In the genomic region with DNA sequence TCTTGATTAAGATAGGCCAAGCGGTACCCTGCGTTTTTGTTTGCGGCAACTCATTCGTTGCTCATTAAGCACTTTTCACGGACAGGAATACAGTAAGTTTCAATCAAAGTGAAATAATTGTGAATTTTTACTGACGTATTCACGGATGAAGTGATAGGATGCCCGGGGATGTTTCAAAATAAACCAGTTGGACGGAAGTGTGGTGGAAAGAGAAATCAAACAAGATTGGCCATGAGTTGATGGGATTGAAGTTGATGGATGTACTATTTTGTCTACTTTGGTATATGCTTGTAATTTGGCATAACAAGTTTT, we compare ENCODE assay signal across 8 cellular contexts. TPM values are rescaled to one million over a fixed set of nuclear protein-coding genes. Genes with fewer than 3 reads are reported as not detected.
DNase-seq lines count a peak whose midpoint lies in the region; ATAC-seq and TF ChIP-seq lines count a peak whose summit lies in the region.

No MANE protein-coding gene starts in this region.

- H4K8ac ChIP-seq in mesenchymal stem cell (ENCODE audit: low read length) = peak overlapping the region; percentile 8

- H3K4me1 ChIP-seq in left ventricle myocardium inferior (peaks cover 19% of the 10 kb centered on the region), mesenchymal stem cell (ENCODE audit: control insufficient read depth, insufficient read depth, low read depth, low read length) (peaks cover 24% of the 10 kb centered on the region), vagina (peaks cover 17% of the 10 kb centered on the region)

- 10% methylated on average over 9 of the region's 9 CpGs for WGBS in mesenchymal stem cell

- H3K9me3 ChIP-seq in left ventricle myocardium inferior (replicated peaks) (no peaks in the 10 kb centered on the region), mesenchymal stem cell (ENCODE audit: control insufficient read depth, low read length) (no peaks in the 10 kb centered on the region), vagina (no peaks in the 10 kb centered on the region)

- no peak overlapping the region for H3K14ac ChIP-seq in mesenchymal stem cell (ENCODE audit: low read length in 2 of 2)

- no peak overlapping the region for H2AFZ ChIP-seq in mesenchymal stem cell (ENCODE audit: low read depth, low read length)

- TF ChIP-seq CTCF in left ventricle myocardium inferior (IDR thresholded peaks at IDR 0.05; ENCODE audit: borderline replicate concordance) (no peak), astrocyte of the spinal cord (IDR thresholded peaks at IDR 0.05; ENCODE audit: low read depth, low read length) (no peak), vagina (IDR thresholded peaks at IDR 0.05) (no peak)

- no peak overlapping the region for H2AK5ac ChIP-seq in mesenchymal stem cell (ENCODE audit: low read length, severe bottlenecking)

- H4K91ac ChIP-seq in mesenchymal stem cell (ENCODE audit: low read length) = no peak overlapping the region

- no peak overlapping the region for H3K23ac ChIP-seq in mesenchymal stem cell (ENCODE audit: low read length in 2 of 2)

- intact Hi-C loops in left ventricle myocardium inferior (cut with micrococcal nuclease) = no loop called here
- intact Hi-C loops in Right ventricle myocardium superior (cut with DNase I) = no loop called here
- intact Hi-C loops in vagina (cut with DNase I) = no loop called here

- no peak overlapping the region for H2BK120ac ChIP-seq in mesenchymal stem cell (ENCODE audit: low read depth, low read length)

- no peak for ATAC-seq in Right ventricle myocardium superior (ENCODE audit: poor library complexity)
- ATAC-seq in HG02571 (IDR thresholded peaks at IDR 0.05; ENCODE audit: unreplicated experiment) = no peak

- H3K18ac ChIP-seq in mesenchymal stem cell (ENCODE audit: low read depth in 1 of 2, low read length in 2 of 2) = no peak overlapping the region

- H3K4me3 ChIP-seq in left ventricle myocardium inferior (peak overlapping the region; percentile 95), astrocyte of the spinal cord (ENCODE audit: low read depth, low read length) (peak overlapping the region; percentile 86), mesenchymal stem cell (ENCODE audit: insufficient read depth in 1 of 2, low read depth in 1 of 2, low read length in 2 of 2) (peak overlapping the region in 1 of 2 experiments; percentile 97), vagina (peak overlapping the region; percentile 68 to 85)

- in situ Hi-C loops in astrocyte of the spinal cord (cut with HindIII; ENCODE audit: low sequenced_read_pairs) = no loop called here

- H3K4me2 ChIP-seq in mesenchymal stem cell (ENCODE audit: low read length, poor library complexity, severe bottlenecking) = peak overlapping the region; percentile 37

- peak overlapping the region; percentile 36 for H3K27ac ChIP-seq in left ventricle myocardium inferior (replicated peaks)
- H3K27ac ChIP-seq in mesenchymal stem cell (ENCODE audit: low read length, poor library complexity, severe bottlenecking) = no peak overlapping the region
- no peak overlapping the region for H3K27ac ChIP-seq in vagina

- no peak for TF ChIP-seq POLR2A in vagina (IDR thresholded peaks at IDR 0.05)

- H2BK12ac ChIP-seq in mesenchymal stem cell (ENCODE audit: low read length in 2 of 2) = no peak overlapping the region

- DNase-seq in left ventricle myocardium inferior (no peak), Right ventricle myocardium superior (no peak), astrocyte of the spinal cord (ENCODE audit: low read depth, low spot score) (no peak), mesenchymal stem cell (peak; percentile 10), vagina (ENCODE audit: extremely low spot score in 2 of 2) (no peak), SKM-1 (lab: John Stamatoyannopoulos, UW; ENCODE audit: unreplicated experiment) (no peak)
- DNase-seq in activated CD4-positive, alpha-beta T cell treated with anti-CD3 and anti-CD28 coated beads for 48 hours = no peak

- no peak overlapping the region for H2BK5ac ChIP-seq in mesenchymal stem cell (ENCODE audit: low read depth, low read length, poor library complexity, severe bottlenecking)

- H3K79me1 ChIP-seq in mesenchymal stem cell (replicated peaks; ENCODE audit: low read length, poor library complexity, severe bottlenecking) = peaks cover 23% of the 10 kb centered on the region

- H3K36me3 ChIP-seq in left ventricle myocardium inferior (peaks cover 10% of the 10 kb centered on the region), mesenchymal stem cell (ENCODE audit: control insufficient read depth in 1 of 2, insufficient read depth in 2 of 2, low read depth in 1 of 2, low read length in 2 of 2) (peaks cover 12 to 19% of the 10 kb centered on the region in 2 experiments), vagina (no peaks in the 10 kb centered on the region)

- H3K9ac ChIP-seq in mesenchymal stem cell (ENCODE audit: low read length) = peak overlapping the region; percentile 92

- no peak overlapping the region for H2BK15ac ChIP-seq in mesenchymal stem cell (ENCODE audit: low read depth, poor library complexity, severe bottlenecking)

- no peak overlapping the region for H3K4ac ChIP-seq in mesenchymal stem cell (ENCODE audit: low read depth in 1 of 2, low read length in 2 of 2)

- no peaks in the 10 kb centered on the region for H3K27me3 ChIP-seq in left ventricle myocardium inferior (ENCODE audit: low read depth)
- H3K27me3 ChIP-seq in mesenchymal stem cell (ENCODE audit: control insufficient read depth in 1 of 2, insufficient read depth in 1 of 2, low read length in 2 of 2) = peaks cover 12 to 13% of the 10 kb centered on the region in 2 experiments
- no peaks in the 10 kb centered on the region for H3K27me3 ChIP-seq in vagina

RNA-seq across cellular contexts. Expression of gene TMEM177, which starts 0.5 kb away (rescaled TPM):
- total RNA-seq in left ventricle myocardium inferior (8.6 TPM), Right ventricle myocardium superior (10.5 TPM), vagina (6.4 TPM)
- 4.8 TPM for polyA plus RNA-seq in mesenchymal stem cell (2013, experiment 1 of 2)
- polyA plus RNA-seq in mesenchymal stem cell (2013, experiment 2 of 2) = 4.5 TPM
